16 cellular contexts compared by ENCODE assay signal in genomic region chr9:76609285-76610008, GRCh38.
"Had no signal": no experiment of that assay in that cellular context is flagged by ENCODE, and none has a peak within 500 bp of the region (broad histone marks: within the 10 kb centered on the region; RNA-seq: fewer than 3 reads in every experiment).

No MANE protein-coding gene starts in this region.

- DNase-seq: activated CD4-positive, alpha-beta memory T cell treated with anti-CD3 and anti-CD28 coated beads for 36 hours; activated CD4-positive, alpha-beta T cell treated with anti-CD3 and anti-CD28 coated beads for 36 hours; activated CD8-positive, alpha-beta memory T cell treated with anti-CD3 and anti-CD28 coated beads, Interleukin-2, amount 10 ng/mL, durations not matched to agents 7 days and 5 days; activated naive CD4-positive, alpha-beta T cell treated with anti-CD3 and anti-CD28 coated beads, Interleukin-2, amount 10 ng/mL, durations not matched to agents 7 days and 5 days; activated T-cell treated with anti-CD3 and anti-CD28 coated beads, Interleukin-2, amount 50 U/mL, for 24 hours; immature natural killer cell; naive thymus-derived CD8-positive, alpha-beta T cell; occipital lobe; stimulated activated CD4-positive, alpha-beta T cell treated with anti-CD3 and anti-CD28 coated beads, Interleukin-2, amount 100 ng/mL, for 48 hours; T-helper 1 cell; WERI-Rb-1 had no signal

- H3K4me1 ChIP-seq: psoas muscle, right lobe of liver had no signal

- H3K27me3 ChIP-seq: ascending aorta, dorsolateral prefrontal cortex, right lobe of liver had no signal

- H3K4me3 ChIP-seq: ascending aorta, dorsolateral prefrontal cortex, psoas muscle, right lobe of liver had no signal

- H3K36me3 ChIP-seq: right lobe of liver, WERI-Rb-1 had no signal

- ATAC-seq: activated CD4-positive, alpha-beta T cell treated with anti-CD3 and anti-CD28 coated beads for 36 hours; activated CD8-positive, alpha-beta memory T cell treated with anti-CD3 and anti-CD28 coated beads, Interleukin-2, amount 10 ng/mL, durations not matched to agents 7 days and 5 days; naive thymus-derived CD8-positive, alpha-beta T cell; stimulated activated memory B cell treated with anti-CD40 and anti-IgM and Interleukin-4, amounts not matched to agents 10 μg/mL and 1 μg/mL and 100 μg/mL, for 72 hours had no signal

- H3K27ac ChIP-seq: psoas muscle, right lobe of liver, WERI-Rb-1 had no signal

- H3K9me3 ChIP-seq: ascending aorta, psoas muscle, right lobe of liver had no signal
